In genomic region chr7:37494940-37495339, GRCh38 we compare ENCODE assay signal across 1 cellular context.
TF ChIP-seq lines count a peak whose summit lies in the region.

No MANE protein-coding gene starts in this region.

TF ChIP-seq in HepG2, 621 proteins besides CTCF, POLR2A, EP300 and RAD21 (continued from another document):
- no peak for TF ChIP-seq ZNF362 (CRISPR knock-in tag; IDR thresholded peaks at IDR 0.05; ENCODE audit: borderline replicate concordance)
- TF ChIP-seq ZMYM3 (CRISPR knock-in tag; IDR thresholded peaks at IDR 0.05), result no peak
- TF ChIP-seq RFX3 (CRISPR knock-in tag; IDR thresholded peaks at IDR 0.05), result no peak
